1 cellular context compared by ENCODE assay signal in the genomic region with DNA sequence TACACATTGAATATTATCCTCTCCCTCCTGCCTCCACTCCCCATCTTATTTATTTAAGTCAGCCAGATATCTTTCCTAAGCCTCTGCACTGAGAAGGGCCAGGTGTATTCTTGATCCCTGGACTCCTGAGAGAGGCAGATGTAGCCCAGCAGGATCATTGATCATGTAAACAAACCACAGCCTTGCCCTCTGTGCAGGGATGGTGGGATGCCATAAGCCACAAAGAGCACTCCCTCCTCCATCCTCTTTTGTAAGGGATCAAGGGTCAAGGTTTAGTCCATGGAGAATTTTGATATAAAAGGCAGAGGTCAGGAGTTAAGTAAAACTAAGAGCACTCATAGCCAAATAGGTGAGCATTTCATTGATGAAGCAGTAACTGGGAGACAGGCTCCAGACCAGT.
TF ChIP-seq lines count a peak whose summit lies in the region.

No MANE protein-coding gene starts in this region.

TF ChIP-seq in HepG2, 621 proteins besides CTCF, POLR2A, EP300 and RAD21 (continued from another document and continues in another):
- TF ChIP-seq, protein P1, sequence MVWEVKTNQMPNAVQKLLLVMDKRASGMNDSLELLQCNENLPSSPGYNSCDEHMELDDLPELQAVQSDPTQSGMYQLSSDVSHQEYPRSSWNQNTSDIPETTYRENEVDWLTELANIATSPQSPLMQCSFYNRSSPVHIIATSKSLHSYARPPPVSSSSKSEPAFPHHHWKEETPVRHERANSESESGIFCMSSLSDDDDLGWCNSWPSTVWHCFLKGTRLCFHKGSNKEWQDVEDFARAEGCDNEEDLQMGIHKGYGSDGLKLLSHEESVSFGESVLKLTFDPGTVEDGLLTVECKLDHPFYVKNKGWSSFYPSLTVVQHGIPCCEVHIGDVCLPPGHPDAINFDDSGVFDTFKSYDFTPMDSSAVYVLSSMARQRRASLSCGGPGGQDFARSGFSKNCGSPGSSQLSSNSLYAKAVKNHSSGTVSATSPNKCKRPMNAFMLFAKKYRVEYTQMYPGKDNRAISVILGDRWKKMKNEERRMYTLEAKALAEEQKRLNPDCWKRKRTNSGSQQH (CRISPR knock-in tag; IDR thresholded peaks at IDR 0.05; ENCODE audit: low read depth), result 0 out of 2 replicates have a peak, but pooled peaks have one; percentile 29
- peak; percentile 49; the same call in 1 of the 2 replicates for TF ChIP-seq ZNF670 (CRISPR knock-in tag; IDR thresholded peaks at IDR 0.05; ENCODE audit: borderline replicate concordance)
- peak; percentile 64 for TF ChIP-seq ZEB1 (IDR thresholded peaks at IDR 0.05; ENCODE audit: insufficient replicate concordance, low read depth)
- peak; percentile 19; the same call in 1 of the 2 replicates for TF ChIP-seq ETV5 (CRISPR knock-in tag; IDR thresholded peaks at IDR 0.05; ENCODE audit: borderline replicate concordance)
- TF ChIP-seq, protein P2, sequence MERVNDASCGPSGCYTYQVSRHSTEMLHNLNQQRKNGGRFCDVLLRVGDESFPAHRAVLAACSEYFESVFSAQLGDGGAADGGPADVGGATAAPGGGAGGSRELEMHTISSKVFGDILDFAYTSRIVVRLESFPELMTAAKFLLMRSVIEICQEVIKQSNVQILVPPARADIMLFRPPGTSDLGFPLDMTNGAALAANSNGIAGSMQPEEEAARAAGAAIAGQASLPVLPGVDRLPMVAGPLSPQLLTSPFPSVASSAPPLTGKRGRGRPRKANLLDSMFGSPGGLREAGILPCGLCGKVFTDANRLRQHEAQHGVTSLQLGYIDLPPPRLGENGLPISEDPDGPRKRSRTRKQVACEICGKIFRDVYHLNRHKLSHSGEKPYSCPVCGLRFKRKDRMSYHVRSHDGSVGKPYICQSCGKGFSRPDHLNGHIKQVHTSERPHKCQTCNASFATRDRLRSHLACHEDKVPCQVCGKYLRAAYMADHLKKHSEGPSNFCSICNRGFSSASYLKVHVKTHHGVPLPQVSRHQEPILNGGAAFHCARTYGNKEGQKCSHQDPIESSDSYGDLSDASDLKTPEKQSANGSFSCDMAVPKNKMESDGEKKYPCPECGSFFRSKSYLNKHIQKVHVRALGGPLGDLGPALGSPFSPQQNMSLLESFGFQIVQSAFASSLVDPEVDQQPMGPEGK (CRISPR knock-in tag; IDR thresholded peaks at IDR 0.05), result peak; percentile 58; the same call in 1 of the 2 replicates
- TF ChIP-seq MIXL1 (CRISPR knock-in tag; IDR thresholded peaks at IDR 0.05), result peak; percentile 88; the same call in 1 of the 2 replicates
- no peak for TF ChIP-seq TCF12 (IDR thresholded peaks at IDR 0.05)
- 0 out of 2 replicates have a peak, but pooled peaks have one; percentile 50 for TF ChIP-seq TCF12 (CRISPR knock-in tag; IDR thresholded peaks at IDR 0.05)
- TF ChIP-seq RXRA (CRISPR knock-in tag; IDR thresholded peaks at IDR 0.05), result peak; percentile 64; the same call in 1 of the 2 replicates
- TF ChIP-seq NCOR1 (IDR thresholded peaks at IDR 0.05; ENCODE audit: borderline replicate concordance, low read length), result peak; percentile 75; the same call in 1 of the 2 replicates
- TF ChIP-seq, protein P3, sequence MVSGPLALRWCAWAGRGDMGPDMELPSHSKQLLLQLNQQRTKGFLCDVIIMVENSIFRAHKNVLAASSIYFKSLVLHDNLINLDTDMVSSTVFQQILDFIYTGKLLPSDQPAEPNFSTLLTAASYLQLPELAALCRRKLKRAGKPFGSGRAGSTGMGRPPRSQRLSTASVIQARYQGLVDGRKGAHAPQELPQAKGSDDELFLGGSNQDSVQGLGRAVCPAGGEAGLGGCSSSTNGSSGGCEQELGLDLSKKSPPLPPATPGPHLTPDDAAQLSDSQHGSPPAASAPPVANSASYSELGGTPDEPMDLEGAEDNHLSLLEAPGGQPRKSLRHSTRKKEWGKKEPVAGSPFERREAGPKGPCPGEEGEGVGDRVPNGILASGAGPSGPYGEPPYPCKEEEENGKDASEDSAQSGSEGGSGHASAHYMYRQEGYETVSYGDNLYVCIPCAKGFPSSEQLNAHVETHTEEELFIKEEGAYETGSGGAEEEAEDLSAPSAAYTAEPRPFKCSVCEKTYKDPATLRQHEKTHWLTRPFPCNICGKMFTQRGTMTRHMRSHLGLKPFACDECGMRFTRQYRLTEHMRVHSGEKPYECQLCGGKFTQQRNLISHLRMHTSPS (CRISPR knock-in tag; IDR thresholded peaks at IDR 0.05; ENCODE audit: low read depth), result 0 out of 2 replicates have a peak, but pooled peaks have one; percentile 4
- TF ChIP-seq LCORL (IDR thresholded peaks at IDR 0.05), result no peak
- TF ChIP-seq LCORL (CRISPR knock-in tag; IDR thresholded peaks at IDR 0.05), result peak; percentile 69
- no peak for TF ChIP-seq ZNF354B (CRISPR knock-in tag; IDR thresholded peaks at IDR 0.05)
- peak; percentile 50; the same call in 1 of the 2 replicates for TF ChIP-seq ZBTB7B (CRISPR knock-in tag; IDR thresholded peaks at IDR 0.05)
- no peak for TF ChIP-seq FOXA1 (IDR thresholded peaks at IDR 0.05)
- peak; percentile 46; the same call in 1 of the 2 replicates for TF ChIP-seq FOXA1 (CRISPR knock-in tag; IDR thresholded peaks at IDR 0.05)
- TF ChIP-seq NR2F1 (CRISPR knock-in tag; IDR thresholded peaks at IDR 0.05), result peak; percentile 85 to 87
- peak; percentile 96 for TF ChIP-seq ZNF263 (CRISPR knock-in tag; IDR thresholded peaks at IDR 0.05)
- TF ChIP-seq NFIC (IDR thresholded peaks at IDR 0.05; ENCODE audit: low read length), result 0 out of 2 replicates have a peak, but pooled peaks have one; percentile 51
- TF ChIP-seq SIX4 (CRISPR knock-in tag; IDR thresholded peaks at IDR 0.05), result peak; percentile 17; the same call in 1 of the 2 replicates
- TF ChIP-seq ZMYM2 (CRISPR knock-in tag; IDR thresholded peaks at IDR 0.05), result peak; percentile 69; the same call in 1 of the 2 replicates
- TF ChIP-seq, protein P4, sequence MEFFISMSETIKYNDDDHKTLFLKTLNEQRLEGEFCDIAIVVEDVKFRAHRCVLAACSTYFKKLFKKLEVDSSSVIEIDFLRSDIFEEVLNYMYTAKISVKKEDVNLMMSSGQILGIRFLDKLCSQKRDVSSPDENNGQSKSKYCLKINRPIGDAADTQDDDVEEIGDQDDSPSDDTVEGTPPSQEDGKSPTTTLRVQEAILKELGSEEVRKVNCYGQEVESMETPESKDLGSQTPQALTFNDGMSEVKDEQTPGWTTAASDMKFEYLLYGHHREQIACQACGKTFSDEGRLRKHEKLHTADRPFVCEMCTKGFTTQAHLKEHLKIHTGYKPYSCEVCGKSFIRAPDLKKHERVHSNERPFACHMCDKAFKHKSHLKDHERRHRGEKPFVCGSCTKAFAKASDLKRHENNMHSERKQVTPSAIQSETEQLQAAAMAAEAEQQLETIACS (CRISPR knock-in tag; IDR thresholded peaks at IDR 0.05), result no peak
- peak; percentile 51; the same call in 1 of the 2 replicates for TF ChIP-seq SP5 (CRISPR knock-in tag; IDR thresholded peaks at IDR 0.05; ENCODE audit: borderline replicate concordance, low read depth)
- TF ChIP-seq, protein P5, sequence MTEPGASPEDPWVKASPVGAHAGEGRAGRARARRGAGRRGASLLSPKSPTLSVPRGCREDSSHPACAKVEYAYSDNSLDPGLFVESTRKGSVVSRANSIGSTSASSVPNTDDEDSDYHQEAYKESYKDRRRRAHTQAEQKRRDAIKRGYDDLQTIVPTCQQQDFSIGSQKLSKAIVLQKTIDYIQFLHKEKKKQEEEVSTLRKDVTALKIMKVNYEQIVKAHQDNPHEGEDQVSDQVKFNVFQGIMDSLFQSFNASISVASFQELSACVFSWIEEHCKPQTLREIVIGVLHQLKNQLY (CRISPR knock-in tag; IDR thresholded peaks at IDR 0.05), result 0 out of 2 replicates have a peak, but pooled peaks have one; percentile 35
- TF ChIP-seq RCOR2 (CRISPR knock-in tag; IDR thresholded peaks at IDR 0.05), result peak; percentile 87
- TF ChIP-seq, protein P6, sequence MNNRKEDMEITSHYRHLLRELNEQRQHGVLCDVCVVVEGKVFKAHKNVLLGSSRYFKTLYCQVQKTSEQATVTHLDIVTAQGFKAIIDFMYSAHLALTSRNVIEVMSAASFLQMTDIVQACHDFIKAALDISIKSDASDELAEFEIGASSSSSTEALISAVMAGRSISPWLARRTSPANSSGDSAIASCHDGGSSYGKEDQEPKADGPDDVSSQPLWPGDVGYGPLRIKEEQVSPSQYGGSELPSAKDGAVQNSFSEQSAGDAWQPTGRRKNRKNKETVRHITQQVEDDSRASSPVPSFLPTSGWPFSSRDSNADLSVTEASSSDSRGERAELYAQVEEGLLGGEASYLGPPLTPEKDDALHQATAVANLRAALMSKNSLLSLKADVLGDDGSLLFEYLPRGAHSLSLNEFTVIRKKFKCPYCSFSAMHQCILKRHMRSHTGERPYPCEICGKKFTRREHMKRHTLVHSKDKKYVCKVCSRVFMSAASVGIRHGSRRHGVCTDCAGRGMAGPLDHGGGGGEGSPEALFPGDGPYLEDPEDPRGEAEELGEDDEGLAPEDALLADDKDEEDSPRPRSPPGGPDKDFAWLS (CRISPR knock-in tag; IDR thresholded peaks at IDR 0.05; ENCODE audit: borderline replicate concordance), result no peak
- peak; percentile 40; the same call in 1 of the 2 replicates for TF ChIP-seq ZBTB7A (CRISPR knock-in tag; IDR thresholded peaks at IDR 0.05)
- peak; percentile 17 for TF ChIP-seq SKI (IDR thresholded peaks at IDR 0.05; ENCODE audit: partially characterized antibody)
- TF ChIP-seq ZMYM4 (CRISPR knock-in tag; IDR thresholded peaks at IDR 0.05), result peak; percentile 85
- TF ChIP-seq, protein P7, sequence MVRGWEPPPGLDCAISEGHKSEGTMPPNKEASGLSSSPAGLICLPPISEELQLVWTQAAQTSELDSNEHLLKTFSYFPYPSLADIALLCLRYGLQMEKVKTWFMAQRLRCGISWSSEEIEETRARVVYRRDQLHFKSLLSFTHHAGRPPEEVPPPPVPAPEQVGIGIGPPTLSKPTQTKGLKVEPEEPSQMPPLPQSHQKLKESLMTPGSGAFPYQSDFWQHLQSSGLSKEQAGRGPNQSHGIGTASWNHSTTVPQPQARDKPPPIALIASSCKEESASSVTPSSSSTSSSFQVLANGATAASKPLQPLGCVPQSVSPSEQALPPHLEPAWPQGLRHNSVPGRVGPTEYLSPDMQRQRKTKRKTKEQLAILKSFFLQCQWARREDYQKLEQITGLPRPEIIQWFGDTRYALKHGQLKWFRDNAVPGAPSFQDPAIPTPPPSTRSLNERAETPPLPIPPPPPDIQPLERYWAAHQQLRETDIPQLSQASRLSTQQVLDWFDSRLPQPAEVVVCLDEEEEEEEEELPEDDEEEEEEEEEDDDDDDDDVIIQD (CRISPR knock-in tag; IDR thresholded peaks at IDR 0.05; ENCODE audit: low read depth), result peak; percentile 58; the same call in 1 of the 2 replicates
- TF ChIP-seq CEBPG (CRISPR knock-in tag; IDR thresholded peaks at IDR 0.05), result peak; percentile 44; the same call in 1 of the 2 replicates
- TF ChIP-seq ZNF746 (CRISPR knock-in tag; IDR thresholded peaks at IDR 0.05), result peak; percentile 63; the same call in 1 of the 2 replicates
- TF ChIP-seq ZNF205 (CRISPR knock-in tag; IDR thresholded peaks at IDR 0.05), result 0 out of 2 replicates have a peak, but pooled peaks have one; percentile 38
- TF ChIP-seq, protein P8, sequence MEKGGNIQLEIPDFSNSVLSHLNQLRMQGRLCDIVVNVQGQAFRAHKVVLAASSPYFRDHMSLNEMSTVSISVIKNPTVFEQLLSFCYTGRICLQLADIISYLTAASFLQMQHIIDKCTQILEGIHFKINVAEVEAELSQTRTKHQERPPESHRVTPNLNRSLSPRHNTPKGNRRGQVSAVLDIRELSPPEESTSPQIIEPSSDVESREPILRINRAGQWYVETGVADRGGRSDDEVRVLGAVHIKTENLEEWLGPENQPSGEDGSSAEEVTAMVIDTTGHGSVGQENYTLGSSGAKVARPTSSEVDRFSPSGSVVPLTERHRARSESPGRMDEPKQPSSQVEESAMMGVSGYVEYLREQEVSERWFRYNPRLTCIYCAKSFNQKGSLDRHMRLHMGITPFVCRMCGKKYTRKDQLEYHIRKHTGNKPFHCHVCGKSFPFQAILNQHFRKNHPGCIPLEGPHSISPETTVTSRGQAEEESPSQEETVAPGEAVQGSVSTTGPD (CRISPR knock-in tag; IDR thresholded peaks at IDR 0.05), result peak; percentile 58; the same call in 1 of the 2 replicates
- TF ChIP-seq, protein P9, sequence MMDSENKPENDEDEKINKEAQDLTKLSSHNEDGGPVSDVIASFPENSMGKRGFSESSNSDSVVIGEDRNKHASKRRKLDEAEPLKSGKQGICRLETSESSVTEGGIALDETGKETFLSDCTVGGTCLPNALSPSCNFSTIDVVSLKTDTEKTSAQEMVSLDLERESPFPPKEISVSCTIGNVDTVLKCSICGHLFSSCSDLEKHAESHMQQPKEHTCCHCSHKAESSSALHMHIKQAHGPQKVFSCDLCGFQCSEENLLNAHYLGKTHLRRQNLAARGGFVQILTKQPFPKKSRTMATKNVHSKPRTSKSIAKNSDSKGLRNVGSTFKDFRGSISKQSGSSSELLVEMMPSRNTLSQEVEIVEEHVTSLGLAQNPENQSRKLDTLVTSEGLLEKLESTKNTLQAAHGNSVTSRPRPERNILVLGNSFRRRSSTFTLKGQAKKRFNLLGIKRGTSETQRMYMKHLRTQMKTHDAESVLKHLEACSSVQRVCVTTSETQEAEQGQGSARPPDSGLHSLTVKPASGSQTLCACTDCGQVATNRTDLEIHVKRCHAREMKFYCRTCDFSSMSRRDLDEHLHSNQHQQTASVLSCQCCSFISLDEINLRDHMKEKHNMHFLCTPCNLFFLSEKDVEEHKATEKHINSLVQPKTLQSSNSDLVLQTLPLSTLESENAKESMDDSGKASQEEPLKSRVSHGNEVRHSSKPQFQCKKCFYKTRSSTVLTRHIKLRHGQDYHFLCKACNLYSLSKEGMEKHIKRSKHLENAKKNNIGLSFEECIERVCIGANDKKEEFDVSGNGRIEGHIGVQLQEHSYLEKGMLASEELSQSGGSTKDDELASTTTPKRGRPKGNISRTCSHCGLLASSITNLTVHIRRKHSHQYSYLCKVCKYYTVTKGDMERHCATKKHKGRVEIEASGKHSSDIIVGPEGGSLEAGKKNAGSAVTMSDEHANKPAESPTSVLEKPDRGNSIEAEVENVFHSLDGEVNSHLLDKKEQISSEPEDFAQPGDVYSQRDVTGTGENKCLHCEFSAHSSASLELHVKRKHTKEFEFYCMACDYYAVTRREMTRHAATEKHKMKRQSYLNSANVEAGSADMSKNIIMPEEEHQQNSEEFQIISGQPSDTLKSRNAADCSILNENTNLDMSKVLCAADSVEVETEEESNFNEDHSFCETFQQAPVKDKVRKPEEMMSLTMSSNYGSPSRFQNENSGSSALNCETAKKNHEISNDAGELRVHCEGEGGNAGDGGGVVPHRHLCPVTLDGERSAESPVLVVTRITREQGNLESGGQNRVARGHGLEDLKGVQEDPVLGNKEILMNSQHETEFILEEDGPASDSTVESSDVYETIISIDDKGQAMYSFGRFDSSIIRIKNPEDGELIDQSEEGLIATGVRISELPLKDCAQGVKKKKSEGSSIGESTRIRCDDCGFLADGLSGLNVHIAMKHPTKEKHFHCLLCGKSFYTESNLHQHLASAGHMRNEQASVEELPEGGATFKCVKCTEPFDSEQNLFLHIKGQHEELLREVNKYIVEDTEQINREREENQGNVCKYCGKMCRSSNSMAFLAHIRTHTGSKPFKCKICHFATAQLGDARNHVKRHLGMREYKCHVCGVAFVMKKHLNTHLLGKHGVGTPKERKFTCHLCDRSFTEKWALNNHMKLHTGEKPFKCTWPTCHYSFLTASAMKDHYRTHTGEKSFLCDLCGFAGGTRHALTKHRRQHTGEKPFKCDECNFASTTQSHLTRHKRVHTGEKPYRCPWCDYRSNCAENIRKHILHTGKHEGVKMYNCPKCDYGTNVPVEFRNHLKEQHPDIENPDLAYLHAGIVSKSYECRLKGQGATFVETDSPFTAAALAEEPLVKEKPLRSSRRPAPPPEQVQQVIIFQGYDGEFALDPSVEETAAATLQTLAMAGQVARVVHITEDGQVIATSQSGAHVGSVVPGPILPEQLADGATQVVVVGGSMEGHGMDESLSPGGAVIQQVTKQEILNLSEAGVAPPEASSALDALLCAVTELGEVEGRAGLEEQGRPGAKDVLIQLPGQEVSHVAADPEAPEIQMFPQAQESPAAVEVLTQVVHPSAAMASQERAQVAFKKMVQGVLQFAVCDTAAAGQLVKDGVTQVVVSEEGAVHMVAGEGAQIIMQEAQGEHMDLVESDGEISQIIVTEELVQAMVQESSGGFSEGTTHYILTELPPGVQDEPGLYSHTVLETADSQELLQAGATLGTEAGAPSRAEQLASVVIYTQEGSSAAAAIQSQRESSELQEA (CRISPR knock-in tag; IDR thresholded peaks at IDR 0.05; ENCODE audit: not compliant biosample characterization), result no peak
